In genomic region chr12:100170313-100170858, GRCh38 we compare ENCODE assay signal across 1 cellular context.
TF ChIP-seq lines count a peak whose summit lies in the region.

No MANE protein-coding gene starts in this region.

TF ChIP-seq in SK-N-SH treated with all-trans-retinoic acid at 6 μM for 48 hours, 23 proteins besides CTCF, POLR2A, EP300 and RAD21 (continued from another document):
- TF ChIP-seq CREB5 (CRISPR knock-in tag; IDR thresholded peaks at IDR 0.05; ENCODE audit: low read depth) (no peak), ZC3H10 (CRISPR knock-in tag; IDR thresholded peaks at IDR 0.05) (no peak), POU6F1 (CRISPR knock-in tag; IDR thresholded peaks at IDR 0.05; ENCODE audit: borderline replicate concordance, low read depth) (no peak), PATZ1 (CRISPR knock-in tag; IDR thresholded peaks at IDR 0.05; ENCODE audit: borderline replicate concordance) (no peak), CSDC2 (CRISPR knock-in tag; IDR thresholded peaks at IDR 0.05) (no peak), ZFP30 (CRISPR knock-in tag; IDR thresholded peaks at IDR 0.05) (no peak), ZNF70 (CRISPR knock-in tag; IDR thresholded peaks at IDR 0.05) (no peak), ESRRG (CRISPR knock-in tag; IDR thresholded peaks at IDR 0.05) (no peak), RARB (CRISPR knock-in tag; IDR thresholded peaks at IDR 0.05) (no peak), BACH2 (CRISPR knock-in tag; IDR thresholded peaks at IDR 0.05; ENCODE audit: borderline replicate concordance) (no peak)
